1 cellular context compared by ENCODE assay signal in the genomic region with DNA sequence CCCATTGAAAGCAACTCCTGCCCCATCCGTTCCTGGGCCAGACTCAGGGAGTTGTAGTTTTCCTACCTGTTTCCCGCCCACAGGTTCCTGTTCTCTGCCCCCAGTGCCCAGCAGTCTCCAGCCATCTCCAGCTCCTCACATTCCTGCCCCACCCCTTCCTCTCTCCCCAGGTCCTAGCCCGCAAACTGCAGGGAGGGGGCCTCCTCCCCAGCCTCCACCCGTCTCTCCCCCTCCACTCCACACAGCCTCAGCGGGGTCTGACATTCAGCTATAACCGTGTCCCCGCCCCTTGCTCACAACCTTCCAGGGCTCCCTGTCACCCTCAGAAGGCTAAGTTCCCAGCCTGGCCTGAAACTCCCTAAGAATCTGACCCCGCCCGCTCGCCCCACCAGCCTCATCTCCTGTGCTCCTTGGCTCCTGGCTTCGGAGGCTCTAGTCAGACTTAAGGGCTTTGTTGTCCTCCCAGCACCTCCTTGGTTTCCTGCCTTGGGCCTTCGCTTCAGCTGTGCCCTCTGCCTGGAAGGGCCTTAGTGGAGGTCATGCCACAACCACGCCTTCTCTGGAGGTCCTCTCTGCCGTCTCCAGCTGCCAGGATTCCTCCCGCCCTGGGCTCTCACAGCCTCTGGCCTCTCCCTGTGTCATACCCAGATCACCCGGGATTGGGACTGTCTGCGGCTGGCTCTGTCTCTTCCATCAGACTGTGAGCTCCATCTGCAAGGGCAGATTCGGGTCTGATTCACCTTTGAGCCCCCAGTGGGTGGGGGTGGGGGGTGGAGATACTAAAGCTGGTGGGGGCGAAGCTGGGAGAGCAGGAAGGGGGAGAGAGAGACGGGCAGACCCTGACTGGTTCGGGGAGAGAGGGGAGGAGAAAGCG.
TF ChIP-seq lines count a peak whose summit lies in the region.

No MANE protein-coding gene starts in this region.

TF ChIP-seq in IMR-90, 13 proteins besides CTCF, POLR2A, EP300 and RAD21:
- TF ChIP-seq FOS (IDR thresholded peaks at IDR 0.05; ENCODE audit: low read depth, low read length), result 0 out of 2 replicates have a peak, but pooled peaks have one; percentile 35
- peak; percentile 18; the same call in 1 of the 2 replicates for TF ChIP-seq MAZ (IDR thresholded peaks at IDR 0.05; ENCODE audit: borderline replicate concordance, low read depth, low read length)
- no peak for TF ChIP-seq BHLHE40 (IDR thresholded peaks at IDR 0.05; ENCODE audit: low read depth, low read length)
